13 cellular contexts compared by ENCODE assay signal in the genomic region with DNA sequence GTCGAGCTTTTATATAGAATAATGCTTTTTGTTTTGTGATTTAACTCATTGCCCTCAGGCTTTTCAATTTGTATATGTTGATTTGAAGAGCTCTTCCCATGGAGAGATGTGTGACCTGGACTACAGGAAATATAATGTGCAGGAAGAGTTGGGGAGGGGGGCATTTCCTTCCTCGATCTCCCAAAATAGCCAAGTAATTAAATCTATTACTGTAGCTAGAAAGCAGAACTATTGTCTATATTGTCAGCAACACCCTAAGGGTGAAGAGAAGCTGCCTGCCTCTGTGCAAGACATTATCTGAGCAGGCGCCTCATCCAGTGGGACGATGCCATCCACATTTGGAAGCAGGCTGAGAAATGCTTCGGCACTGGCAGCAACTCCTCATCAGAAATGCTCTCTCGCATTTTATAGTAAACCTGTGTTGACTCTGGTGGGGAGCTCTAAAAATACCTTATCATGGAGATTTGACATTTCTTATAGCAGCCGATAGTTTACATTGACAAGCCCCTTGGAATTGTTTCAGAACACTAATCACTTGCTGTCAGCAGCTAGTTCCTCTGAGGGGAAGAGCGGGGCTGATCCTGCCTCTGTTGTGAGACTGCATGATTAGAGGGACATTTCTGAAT.
A peak's percentile ranks its signal among the peaks of the same experiment; 100 is the strongest.
DNase-seq lines count a peak whose midpoint lies in the region; ATAC-seq and TF ChIP-seq lines count a peak whose summit lies in the region.
"Had no signal": no experiment of that assay in that cellular context is flagged by ENCODE, and none has a peak within 500 bp of the region (broad histone marks: within the 10 kb centered on the region; RNA-seq: fewer than 3 reads in every experiment).

No MANE protein-coding gene starts in this region.

- DNase-seq in NCI-H82 (lab: John Stamatoyannopoulos, UW) (peak; percentile 29), NCI-H82 treated with DMSO at 0.1 percent for 48 hours (lab: John Stamatoyannopoulos, UW; ENCODE audit: unreplicated experiment) (no peak), adrenal gland (peak in 1 of 7 donors; percentile 13), hepatocyte (ENCODE audit: low spot score) (no peak), testis (peak; percentile 40), T-helper 1 cell (no peak), NCI-H774 (lab: John Stamatoyannopoulos, UW) (no peak)
- DNase-seq: activated CD4-positive, alpha-beta T cell treated with anti-CD3 and anti-CD28 coated beads, Interleukin-2, amount 50 U/mL, for 1 hour; activated naive CD4-positive, alpha-beta T cell; DMS79 treated with DMSO at 0.1 percent for 48 hours; psoas muscle had no signal

- H4K20me1 ChIP-seq in hepatocyte (ENCODE audit: insufficient read depth, poor library complexity, severe bottlenecking), result no peaks in the 10 kb centered on the region

- H3K9me2 ChIP-seq in hepatocyte (replicated peaks; ENCODE audit: insufficient read depth), result no peaks in the 10 kb centered on the region

- no peak for TF ChIP-seq POLR2A in adrenal gland (IDR thresholded peaks at IDR 0.05)
- no peak for TF ChIP-seq POLR2A in testis (IDR thresholded peaks at IDR 0.05)

- peaks cover 23% of the 10 kb centered on the region for H3K79me2 ChIP-seq in hepatocyte

- peaks cover 25 to 45% of the 10 kb centered on the region in 2 donors for H3K4me1 ChIP-seq in adrenal gland (replicated peaks in 1 of 2)
- H3K4me1 ChIP-seq in hepatocyte (ENCODE audit: insufficient read depth), result peaks cover 38% of the 10 kb centered on the region
- peaks cover 49% of the 10 kb centered on the region for H3K4me1 ChIP-seq in testis
- H3K4me1 ChIP-seq: psoas muscle had no signal

- no peak for TF ChIP-seq CTCF in adrenal gland (IDR thresholded peaks at IDR 0.05)
- TF ChIP-seq CTCF in hepatocyte (IDR thresholded peaks at IDR 0.05; ENCODE audit: poor library complexity), result no peak
- no peak for TF ChIP-seq CTCF in testis (IDR thresholded peaks at IDR 0.05)

- intact Hi-C loops in adrenal gland (cut with DNase I), result no loop called here
- intact Hi-C loops in testis (cut with DNase I; ENCODE audit: low total_unique reads), result no loop called here

- H3K9me3 ChIP-seq in adrenal gland (replicated peaks in 1 of 3) (no peaks in the 10 kb centered on the region), hepatocyte (ENCODE audit: low read depth) (no peaks in the 10 kb centered on the region), testis (no peaks in the 10 kb centered on the region)
- H3K9me3 ChIP-seq: psoas muscle, SJSA1 had no signal

- no peaks in the 10 kb centered on the region for H3K27me3 ChIP-seq in adrenal gland
- H3K27me3 ChIP-seq in hepatocyte, result no peaks in the 10 kb centered on the region
- H3K27me3 ChIP-seq in testis, result no peaks in the 10 kb centered on the region
- H3K27me3 ChIP-seq: SJSA1 had no signal

- ATAC-seq in HG02678 (IDR thresholded peaks at IDR 0.05; ENCODE audit: unreplicated experiment), result no peak
- ATAC-seq: psoas muscle had no signal

- WGBS in adrenal gland, 4 donors, result 40 to 45% (median 43%) methylated on average over 8 of the region's 8 CpGs
- 49% methylated on average over 8 of the region's 8 CpGs for WGBS in hepatocyte (ENCODE audit: low lambda C conversion rate, missing lambda C conversion rate)
- WGBS in testis, 2 donors, result 54 to 69% methylated on average over 8 of the region's 8 CpGs

- H3K36me3 ChIP-seq in adrenal gland (replicated peaks in 1 of 2), result no peaks in the 10 kb centered on the region
- H3K36me3 ChIP-seq in hepatocyte (replicated peaks; ENCODE audit: insufficient read depth, low read depth), result no peaks in the 10 kb centered on the region
- no peaks in the 10 kb centered on the region for H3K36me3 ChIP-seq in testis (ENCODE audit: low read depth, missing control alignments)
- H3K36me3 ChIP-seq: SJSA1 had no signal

- H3K27ac ChIP-seq in adrenal gland (peak overlapping the region in 3 of 5 donors; percentile 41 to 60 (median 44)), hepatocyte (no peak overlapping the region), testis (peak overlapping the region; percentile 12 to 47)
- H3K27ac ChIP-seq: psoas muscle had no signal

- H3K4me2 ChIP-seq in hepatocyte, result peak overlapping the region; percentile 56

- H2AFZ ChIP-seq in hepatocyte, result no peak overlapping the region

- no peak overlapping the region for H3K4me3 ChIP-seq in adrenal gland
- H3K4me3 ChIP-seq in hepatocyte, result no peak overlapping the region
- H3K4me3 ChIP-seq in testis, result no peak overlapping the region
- H3K4me3 ChIP-seq: psoas muscle, SJSA1 had no signal

Comparison
In these comparisons a context has a peak if more than half of its experiments do, and no peak if none do; other contexts are left out.
1. DNase-seq: peak in NCI-H82 (single experiment) and testis (single experiment); none in NCI-H82 treated with DMSO at 0.1 percent for 48 hours (single experiment), hepatocyte (single experiment), T-helper 1 cell (0 of 5) and NCI-H774 (single experiment).